In genomic region chr9:4211806-4212205, GRCh38 we compare ENCODE assay signal across 20 cellular contexts.
DNase-seq lines count a peak whose midpoint lies in the region; ATAC-seq, FAIRE-seq and TF ChIP-seq lines count a peak whose summit lies in the region.
"Had no signal": no experiment of that assay in that cellular context is flagged by ENCODE, and none has a peak within 500 bp of the region (broad histone marks: within the 10 kb centered on the region; RNA-seq: fewer than 3 reads in every experiment).

No MANE protein-coding gene starts in this region.

- H3F3A ChIP-seq in smooth muscle cell (ENCODE audit: low read depth), result no peaks in the 10 kb centered on the region

- TF ChIP-seq POLR2A in esophagus squamous epithelium (IDR thresholded peaks at IDR 0.05), result no peak

- H3K27me3 ChIP-seq in colonic mucosa (no peaks in the 10 kb centered on the region), smooth muscle cell (ENCODE audit: low read depth) (no peaks in the 10 kb centered on the region), heart right ventricle (no peaks in the 10 kb centered on the region), esophagus squamous epithelium (no peaks in the 10 kb centered on the region)

- intact Hi-C loops in colonic mucosa (cut with DNase I) (no loop called here), heart right ventricle (cut with DNase I) (no loop called here), esophagus squamous epithelium (cut with DNase I) (no loop called here)

- H4K20me1 ChIP-seq in smooth muscle cell (ENCODE audit: low read depth), result no peaks in the 10 kb centered on the region

- WGBS in smooth muscle cell (ENCODE audit: low lambda C conversion rate), result 46% methylated on average over 2 of the region's 2 CpGs
- 79 to 82% methylated on average over 2 of the region's 2 CpGs for WGBS in heart right ventricle, 2 donors
- WGBS in esophagus squamous epithelium, 2 donors, result 59 to 61% methylated on average over 2 of the region's 2 CpGs

- peak; percentile 68 for FAIRE-seq in D721Med (lab: Jason Lieb, UNC)
- FAIRE-seq: A204.1, GM12878, GM19239, H1 had no signal

- H3K9ac ChIP-seq in colonic mucosa (ENCODE audit: low read depth in 2 of 2, low read length in 2 of 2), result no peak overlapping the region
- H3K9ac ChIP-seq in smooth muscle cell (ENCODE audit: low read depth), result no peak overlapping the region
- H3K9ac ChIP-seq: GM23248 had no signal

- peak overlapping the region; percentile 19 for H3K27ac ChIP-seq in colonic mucosa
- H3K27ac ChIP-seq in smooth muscle cell (ENCODE audit: low read depth), result peak overlapping the region; percentile 48
- H3K27ac ChIP-seq in heart right ventricle, result no peak overlapping the region
- H3K27ac ChIP-seq in esophagus squamous epithelium, result no peak overlapping the region
- H3K27ac ChIP-seq: GM23248 had no signal

- H3K4me2 ChIP-seq in smooth muscle cell, result peak overlapping the region; percentile 56

- no peaks in the 10 kb centered on the region for H3K4me1 ChIP-seq in colonic mucosa
- H3K4me1 ChIP-seq in smooth muscle cell (ENCODE audit: low read depth), result peaks cover 10% of the 10 kb centered on the region
- H3K4me1 ChIP-seq in heart right ventricle, result peaks cover 0 to 19% (median 10%) of the 10 kb centered on the region in 9 donors
- H3K4me1 ChIP-seq in esophagus squamous epithelium, result peaks cover 0 to 16% (median 9%) of the 10 kb centered on the region in 3 donors
- H3K4me1 ChIP-seq: Caco-2 had no signal

- H3K36me3 ChIP-seq in colonic mucosa, result no peaks in the 10 kb centered on the region
- H3K36me3 ChIP-seq in smooth muscle cell (ENCODE audit: low read depth), result no peaks in the 10 kb centered on the region
- no peaks in the 10 kb centered on the region for H3K36me3 ChIP-seq in heart right ventricle
- no peaks in the 10 kb centered on the region for H3K36me3 ChIP-seq in esophagus squamous epithelium

- DNase-seq in D721Med (ENCODE audit: insufficient read length, low spot score), result peak; percentile 21
- no peak for DNase-seq in colonic mucosa
- no peak for DNase-seq in smooth muscle cell (lab: John Stamatoyannopoulos, UW; ENCODE audit: unreplicated experiment)
- DNase-seq in heart right ventricle, result no peak
- no peak for DNase-seq in middle frontal gyrus (ENCODE audit: extremely low spot score, low spot score)
- DNase-seq in esophagus squamous epithelium (lab: John Stamatoyannopoulos, UW), result no peak
- DNase-seq: C1 segment of cervical spinal cord; Caco-2; CD4-positive, alpha-beta memory T cell; DMS 273 treated with DMSO at 0.1 percent for 48 hours; DMS79; EL; GDM1; GM23248; H9; HFFc6 had no signal

- no peak overlapping the region for H2AFZ ChIP-seq in smooth muscle cell (ENCODE audit: low read depth)
- H2AFZ ChIP-seq: GM23248 had no signal

- H3K4me3 ChIP-seq in colonic mucosa (no peak overlapping the region), smooth muscle cell (no peak overlapping the region), heart right ventricle (no peak overlapping the region), esophagus squamous epithelium (no peak overlapping the region)
- H3K4me3 ChIP-seq: GM12878, GM23248 had no signal

- H3K9me3 ChIP-seq in colonic mucosa, result no peaks in the 10 kb centered on the region
- no peaks in the 10 kb centered on the region for H3K9me3 ChIP-seq in smooth muscle cell (replicated peaks; ENCODE audit: low read depth)
- H3K9me3 ChIP-seq in heart right ventricle, result no peaks in the 10 kb centered on the region
- no peaks in the 10 kb centered on the region for H3K9me3 ChIP-seq in esophagus squamous epithelium
- H3K9me3 ChIP-seq: Caco-2 had no signal

- ATAC-seq in heart right ventricle, result no peak
- ATAC-seq: GM12878 had no signal

- H3K79me2 ChIP-seq in smooth muscle cell (ENCODE audit: low read depth), result no peaks in the 10 kb centered on the region

- TF ChIP-seq CTCF in D721Med (IDR thresholded peaks at IDR 0.05; ENCODE audit: insufficient read depth, missing control alignments) (no peak), colonic mucosa (IDR thresholded peaks at IDR 0.05) (no peak), smooth muscle cell (IDR thresholded peaks at IDR 0.05; ENCODE audit: borderline replicate concordance, insufficient read depth, poor library complexity, severe bottlenecking) (no peak), heart right ventricle (IDR thresholded peaks at IDR 0.05) (no peak), esophagus squamous epithelium (IDR thresholded peaks at IDR 0.05) (no peak)

Comparison
In these comparisons a context has a peak if more than half of its experiments do, and no peak if none do; other contexts are left out.
1. H3K27ac ChIP-seq: peak in colonic mucosa (single experiment) and smooth muscle cell (single experiment); none in heart right ventricle (0 of 10) and esophagus squamous epithelium (0 of 4).